9 cellular contexts compared by ENCODE assay signal in the genomic region with DNA sequence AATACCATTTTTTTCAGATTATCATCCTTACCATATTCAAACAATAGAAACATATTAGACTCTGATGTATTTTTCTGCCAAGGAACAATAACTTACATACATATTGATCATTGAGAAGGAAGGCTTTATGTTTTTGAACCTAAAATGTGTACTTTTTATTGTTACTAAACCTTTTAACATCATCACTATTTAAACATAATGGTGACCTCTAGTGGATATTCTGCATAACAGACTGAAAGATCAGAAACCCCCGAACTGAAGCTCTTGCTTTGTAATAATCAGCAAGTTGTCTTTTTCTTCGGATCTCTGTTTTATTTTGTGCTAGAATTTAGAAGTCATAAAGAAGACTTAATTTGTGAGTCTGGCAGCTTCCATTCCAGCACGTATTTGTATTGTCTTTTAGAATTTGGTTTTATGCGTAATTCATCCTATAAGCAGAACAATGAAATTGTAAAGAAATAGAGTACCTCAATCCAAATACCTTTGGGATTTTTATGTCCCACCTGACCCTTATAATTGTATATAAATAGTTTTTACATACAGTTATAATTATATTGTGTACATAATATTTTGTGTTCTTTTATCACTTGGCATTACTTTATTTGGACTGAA.
DNase-seq lines count a peak whose midpoint lies in the region; ATAC-seq and TF ChIP-seq lines count a peak whose summit lies in the region.
"Had no signal": no experiment of that assay in that cellular context is flagged by ENCODE, and none has a peak within 500 bp of the region (broad histone marks: within the 10 kb centered on the region; RNA-seq: fewer than 3 reads in every experiment).

No MANE protein-coding gene starts in this region.

- H3K9ac ChIP-seq in Karpas-422 (ENCODE audit: low read length): no peak overlapping the region
- no peak overlapping the region for H3K9ac ChIP-seq in neural cell (ENCODE audit: low read length)
- H3K9ac ChIP-seq: BLaER1 had no signal

- TF ChIP-seq CTCF in neural cell (IDR thresholded peaks at IDR 0.05; ENCODE audit: poor library complexity, severe bottlenecking) (peak; percentile 83), omental fat pad (IDR thresholded peaks at IDR 0.05) (no peak)

- ATAC-seq in omental fat pad (ENCODE audit: low FRiP score): no peak

- H3K27me3 ChIP-seq in Karpas-422 (ENCODE audit: low read length) (no peaks in the 10 kb centered on the region), neural cell (ENCODE audit: insufficient read depth, low read depth, low read length) (no peaks in the 10 kb centered on the region)
- H3K27me3 ChIP-seq: BLaER1 had no signal

- H3K9me2 ChIP-seq in Karpas-422 (replicated peaks; ENCODE audit: insufficient read depth, low read length) (no peaks in the 10 kb centered on the region), neural cell (ENCODE audit: insufficient read depth, low read length) (no peaks in the 10 kb centered on the region)

- H3K36me3 ChIP-seq in Karpas-422 (ENCODE audit: insufficient read depth, low read length): no peaks in the 10 kb centered on the region
- H3K36me3 ChIP-seq in neural cell (ENCODE audit: insufficient read depth, low read length): no peaks in the 10 kb centered on the region

- no peaks in the 10 kb centered on the region for H4K20me1 ChIP-seq in Karpas-422 (ENCODE audit: insufficient read depth, low read depth, low read length)
- no peaks in the 10 kb centered on the region for H4K20me1 ChIP-seq in neural cell (ENCODE audit: insufficient read depth)

- H2AFZ ChIP-seq in Karpas-422 (ENCODE audit: low read length) (no peak overlapping the region), neural cell (ENCODE audit: low read depth, low read length) (no peak overlapping the region)

- DNase-seq in NCI-H1092 treated with DMSO at 0.1 percent for 48 hours (lab: John Stamatoyannopoulos, UW): peak; percentile 58
- DNase-seq in NCI-H1092 (lab: John Stamatoyannopoulos, UW): no peak
- DNase-seq in Karpas-422: peak; percentile 79
- peak; percentile 38 for DNase-seq in SK-N-DZ (ENCODE audit: low spot score)
- no peak for DNase-seq in epithelial cell of prostate (ENCODE audit: low read depth, low spot score)
- no peak for DNase-seq in omental fat pad (ENCODE audit: low spot score)
- DNase-seq in NCI-H128 (lab: John Stamatoyannopoulos, UW; ENCODE audit: unreplicated experiment): no peak

- H3K79me2 ChIP-seq in Karpas-422 (ENCODE audit: low read length): peaks cover 68% of the 10 kb centered on the region
- H3K79me2 ChIP-seq in neural cell (replicated peaks; ENCODE audit: insufficient read depth, low read length): no peaks in the 10 kb centered on the region

- peak; percentile 80 for TF ChIP-seq RAD21 in neural cell (conservative IDR thresholded peaks at IDR 0.05)

- H3K4me2 ChIP-seq in Karpas-422 (ENCODE audit: low read depth, low read length, poor library complexity, severe bottlenecking) (peak overlapping the region; percentile 57), neural cell (ENCODE audit: low read length) (no peak overlapping the region)
- H3K4me2 ChIP-seq: BLaER1 had no signal

- H3K4me3 ChIP-seq in Karpas-422 (ENCODE audit: low read length) (no peak overlapping the region), neural cell (ENCODE audit: low read length) (no peak overlapping the region)
- H3K4me3 ChIP-seq: BLaER1 had no signal

- no peaks in the 10 kb centered on the region for H3K9me3 ChIP-seq in Karpas-422 (ENCODE audit: low read length)
- no peaks in the 10 kb centered on the region for H3K9me3 ChIP-seq in neural cell (ENCODE audit: low read length)
- H3K9me3 ChIP-seq: BLaER1 had no signal

- peaks cover 79% of the 10 kb centered on the region for H3K4me1 ChIP-seq in Karpas-422 (ENCODE audit: low read length)

- no peak for TF ChIP-seq EP300 in neural cell (conservative IDR thresholded peaks at IDR 0.05; ENCODE audit: poor library complexity, severe bottlenecking)

- H3F3A ChIP-seq in neural cell (ENCODE audit: insufficient read depth, low read length, poor library complexity, severe bottlenecking): no peaks in the 10 kb centered on the region

- H3K27ac ChIP-seq in Karpas-422 (ENCODE audit: low read length): peak overlapping the region; percentile 63
- peak overlapping the region; percentile 6 for H3K27ac ChIP-seq in epithelial cell of prostate
- H3K27ac ChIP-seq in neural cell (ENCODE audit: low read length): no peak overlapping the region
- H3K27ac ChIP-seq: BLaER1 had no signal

TF ChIP-seq in neural cell, 6 proteins besides CTCF, POLR2A, EP300 and RAD21:
- no peak for TF ChIP-seq TAF1 (IDR thresholded peaks at IDR 0.05; ENCODE audit: low read depth)
- TF ChIP-seq SMC3 (conservative IDR thresholded peaks at IDR 0.05; ENCODE audit: poor library complexity): peak; percentile 83

Comparison
In these comparisons a context has a peak if more than half of its experiments do, and no peak if none do; other contexts are left out.
1. DNase-seq: peak in NCI-H1092 treated with DMSO at 0.1 percent for 48 hours (single experiment), Karpas-422 (single experiment) and SK-N-DZ (single experiment); none in NCI-H1092 (single experiment), epithelial cell of prostate (single experiment), omental fat pad (single experiment) and NCI-H128 (single experiment).